In the genomic region with DNA sequence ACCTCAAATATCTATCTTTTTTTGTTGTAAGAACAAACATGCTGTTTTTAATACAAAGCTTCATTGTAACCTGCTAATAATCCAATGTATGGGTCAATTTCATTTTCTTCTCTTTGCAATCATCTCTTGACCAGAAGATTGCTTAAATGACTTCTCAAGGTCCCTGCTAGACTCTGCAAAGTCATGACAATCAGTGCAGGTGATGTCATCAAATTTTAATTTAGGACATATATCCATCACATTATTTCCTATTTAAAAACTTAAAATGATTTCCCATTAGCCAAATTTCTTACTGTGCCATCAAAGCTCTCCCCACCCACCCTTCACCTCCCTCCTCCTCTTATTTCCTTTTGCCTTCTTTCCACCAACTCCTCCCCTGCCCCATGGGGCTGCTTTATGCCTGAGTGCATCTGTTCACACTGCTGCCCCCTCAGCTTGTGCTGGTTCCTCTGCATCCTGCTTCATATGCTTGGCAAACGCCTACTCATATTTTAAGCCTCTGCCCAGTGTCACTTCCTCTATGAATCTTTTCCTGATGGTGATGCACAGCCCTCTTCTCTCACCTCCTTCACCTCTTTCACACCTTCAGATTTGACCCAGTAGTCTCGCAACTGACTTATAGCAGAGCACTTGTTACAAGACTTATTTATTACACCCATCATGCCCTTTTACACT, we compare ENCODE assay signal across 9 cellular contexts. TPM values are rescaled to one million over a fixed set of nuclear protein-coding genes. Genes with fewer than 3 reads are reported as not detected.
DNase-seq lines count a peak whose midpoint lies in the region; ATAC-seq and TF ChIP-seq lines count a peak whose summit lies in the region.
"Had no signal": no experiment of that assay in that cellular context is flagged by ENCODE, and none has a peak within 500 bp of the region (broad histone marks: within the 10 kb centered on the region; RNA-seq: fewer than 3 reads in every experiment).

No MANE protein-coding gene starts in this region.

- no peaks in the 10 kb centered on the region for H3K27me3 Mint-ChIP-seq in IgD-negative memory B cell

- peaks cover 48 to 73% (median 66%) of the 10 kb centered on the region in 3 donors for H3K4me1 Mint-ChIP-seq in IgD-negative memory B cell

- TF ChIP-seq CTCF in GM13976 (IDR thresholded peaks at IDR 0.05; ENCODE audit: borderline replicate concordance, control extremely low read depth, extremely low read depth, insufficient read depth, missing control alignments), result peak; percentile 16

- H3K36me3 Mint-ChIP-seq in IgD-negative memory B cell, result peaks cover 15% of the 10 kb centered on the region

- intact Hi-C loops in sciatic nerve (cut with DNase I), result no loop called here

- H3K9me3 Mint-ChIP-seq in IgD-negative memory B cell, result no peaks in the 10 kb centered on the region

- peak overlapping the region; percentile 74 to 84 (median 80) for H3K27ac Mint-ChIP-seq in IgD-negative memory B cell

- H3K4me3 Mint-ChIP-seq in IgD-negative memory B cell, result peak overlapping the region; percentile 34 to 77 (median 62)

- DNase-seq in GM13976 (ENCODE audit: low spot score) (peak; percentile 25), germinal center (ENCODE audit: low spot score) (peak; percentile 79), sciatic nerve (ENCODE audit: low spot score) (no peak), middle frontal gyrus (ENCODE audit: extremely low spot score, low spot score) (no peak), C1 segment of cervical spinal cord (lab: John Stamatoyannopoulos, UW) (no peak)

- in situ Hi-C loops in GM13976 (cut with MboI; ENCODE audit: low sequenced_read_pairs, unreplicated experiment), result no loop called here

- ATAC-seq in GM21423 (IDR thresholded peaks at IDR 0.05; ENCODE audit: unreplicated experiment) (peak; percentile 57), sciatic nerve (no peak), HG03439 (IDR thresholded peaks at IDR 0.05; ENCODE audit: unreplicated experiment) (no peak)
- ATAC-seq: body of pancreas had no signal

RNA-seq across cellular contexts. Expression of gene PLEK, which starts 20.3 kb away (rescaled TPM):
- polyA plus RNA-seq in IgD-negative memory B cell, result 110 TPM
- 21.0 TPM for total RNA-seq in sciatic nerve

Comparison
In these comparisons a context has a peak if more than half of its experiments do, and no peak if none do; other contexts are left out.
1. DNase-seq: peak in GM13976 (single experiment) and germinal center (single experiment); none in sciatic nerve (single experiment), middle frontal gyrus (single experiment) and C1 segment of cervical spinal cord (0 of 14).